Comparison of ENCODE assay signal across 21 cellular contexts in genomic region chr14:32100175-32100574, GRCh38.
"Had no signal": no experiment of that assay in that cellular context is flagged by ENCODE, and none has a peak within 500 bp of the region (broad histone marks: within the 10 kb centered on the region; RNA-seq: fewer than 3 reads in every experiment).

No MANE protein-coding gene starts in this region.

- DNase-seq: KBM-7, MV-4-11, NCI-H1048, NCI-H1105, NCI-H1417, NCI-H1436 treated with DMSO at 0.1 percent for 48 hours, NCI-H1694, NCI-H187 treated with DMSO at 0.1 percent for 48 hours, NCI-H2029 treated with DMSO at 0.1 percent for 48 hours, NCI-H2171 treated with DMSO at 0.1 percent for 48 hours, NCI-H345, NCI-H446 treated with DMSO at 0.1 percent for 48 hours, NCI-H510A treated with DMSO at 0.1 percent for 48 hours, NCI-H526, NCI-H748 treated with DMSO at 0.1 percent for 48 hours, Right ventricle myocardium superior, RPMI8226, SIG-M5 had no signal

- H3K9me3 ChIP-seq: SJSA1 had no signal

- H3K27me3 ChIP-seq: SJSA1 had no signal

- H3K27ac ChIP-seq: HL-60, SJSA1, SK-N-MC had no signal

- H3K4me3 ChIP-seq: SJSA1, SK-N-MC had no signal

- H3K4me1 ChIP-seq: SJSA1 had no signal
